Comparison of ENCODE assay signal across 11 cellular contexts in genomic region chr5:133746834-133747233, GRCh38.
DNase-seq lines count a peak whose midpoint lies in the region; ATAC-seq and TF ChIP-seq lines count a peak whose summit lies in the region.
"Had no signal": no experiment of that assay in that cellular context is flagged by ENCODE, and none has a peak within 500 bp of the region (broad histone marks: within the 10 kb centered on the region; RNA-seq: fewer than 3 reads in every experiment).

No MANE protein-coding gene starts in this region.

- no peak for ATAC-seq in HG02970 (IDR thresholded peaks at IDR 0.05; ENCODE audit: low FRiP score, unreplicated experiment)
- no peak for ATAC-seq in left lobe of liver
- ATAC-seq: gastroesophageal sphincter had no signal

- DNase-seq in 8988T (peak; percentile 16), RKO (ENCODE audit: low spot score) (peak; percentile 52), fibroblast of villous mesenchyme (ENCODE audit: low read depth) (no peak), dermis blood vessel endothelial cell (no peak), left lobe of liver (ENCODE audit: low spot score) (no peak), globus pallidus (ENCODE audit: low spot score) (no peak)
- DNase-seq: NCI-H2107, T-helper 9 cell had no signal

- TF ChIP-seq CTCF in GM12872 (IDR thresholded peaks at IDR 0.05; ENCODE audit: insufficient read depth, low read depth, low read length) (peak; percentile 47; the same call in 2 of the 3 replicates), fibroblast of villous mesenchyme (IDR thresholded peaks at IDR 0.05; ENCODE audit: insufficient read depth, low read depth, low read length) (peak; percentile 12)

- H3K4me3 ChIP-seq in fibroblast of villous mesenchyme (ENCODE audit: low read depth, low read length), result no peak overlapping the region
- H3K4me3 ChIP-seq: gastroesophageal sphincter had no signal

Comparison
In these comparisons a context has a peak if more than half of its experiments do, and no peak if none do; other contexts are left out.
1. DNase-seq: peak in 8988T (single experiment) and RKO (single experiment); none in fibroblast of villous mesenchyme (single experiment), dermis blood vessel endothelial cell (single experiment), left lobe of liver (single experiment) and globus pallidus (single experiment).